Comparison of ENCODE assay signal across 9 cellular contexts in genomic region chr6:21003780-21004541, GRCh38.
DNase-seq lines count a peak whose midpoint lies in the region; ATAC-seq and TF ChIP-seq lines count a peak whose summit lies in the region.
"Had no signal": no experiment of that assay in that cellular context is flagged by ENCODE, and none has a peak within 500 bp of the region (broad histone marks: within the 10 kb centered on the region; RNA-seq: fewer than 3 reads in every experiment).

No MANE protein-coding gene starts in this region.

- TF ChIP-seq CTCF in foreskin keratinocyte (conservative IDR thresholded peaks at IDR 0.05) = no peak

- intact Hi-C loops in activated CD4-positive, alpha-beta T cell treated with anti-CD3 and anti-CD28 coated beads for 36 hours (cut with DNase I, micrococcal nuclease) = no loop called here

- H3K27me3 Mint-ChIP-seq in activated CD4-positive, alpha-beta T cell treated with anti-CD3 and anti-CD28 coated beads for 36 hours = no peaks in the 10 kb centered on the region

- H3K27ac Mint-ChIP-seq in activated CD4-positive, alpha-beta T cell treated with anti-CD3 and anti-CD28 coated beads for 36 hours = no peak overlapping the region

- POLR2A ChIA-PET in activated CD4-positive, alpha-beta T cell treated with anti-CD3 and anti-CD28 coated beads for 36 hours (lab: Charles Lee) = interaction anchor here (0.7 kb wide), 1 partner anchor 398 kb away, joined by 5 read pairs; no protein-coding TSS in a partner anchor

- H3K36me3 Mint-ChIP-seq in activated CD4-positive, alpha-beta T cell treated with anti-CD3 and anti-CD28 coated beads for 36 hours (ENCODE audit: low read depth) = peaks cover 44% of the 10 kb centered on the region

- H3K4me3 Mint-ChIP-seq in activated CD4-positive, alpha-beta T cell treated with anti-CD3 and anti-CD28 coated beads for 36 hours = no peak overlapping the region

- H3K9me3 Mint-ChIP-seq in activated CD4-positive, alpha-beta T cell treated with anti-CD3 and anti-CD28 coated beads for 36 hours (ENCODE audit: low read depth) = no peaks in the 10 kb centered on the region

- no peaks in the 10 kb centered on the region for H3K27me3 ChIP-seq in foreskin keratinocyte

- CTCF ChIA-PET in activated CD4-positive, alpha-beta T cell treated with anti-CD3 and anti-CD28 coated beads for 36 hours (lab: Charles Lee) = no interaction called here

- peaks cover 30% of the 10 kb centered on the region for H3K4me1 ChIP-seq in foreskin keratinocyte

- H3K4me1 Mint-ChIP-seq in activated CD4-positive, alpha-beta T cell treated with anti-CD3 and anti-CD28 coated beads for 36 hours = no peaks in the 10 kb centered on the region

- ATAC-seq in GM18517 (IDR thresholded peaks at IDR 0.05; ENCODE audit: unreplicated experiment) (peak; percentile 86), HG02642 (IDR thresholded peaks at IDR 0.05; ENCODE audit: poor library complexity, unreplicated experiment) (peak; percentile 78), foreskin keratinocyte (peak; percentile 21)
- ATAC-seq in activated CD4-positive, alpha-beta T cell treated with anti-CD3 and anti-CD28 coated beads for 36 hours = no peak
- ATAC-seq in stimulated activated naive CD8-positive, alpha-beta T cell treated with anti-CD3 and anti-CD28 coated beads, Interleukin-15, Interleukin-2, amounts not matched to agents 100 U/mL and 50 U/mL, for 24 hours = no peak

- TF ChIP-seq POLR2A in erythroblast (IDR thresholded peaks at IDR 0.05; ENCODE audit: low read length) = no peak

- DNase-seq in NCI-H2029 (lab: John Stamatoyannopoulos, UW) (peak; percentile 46), foreskin keratinocyte (peak; percentile 65 to 81), hippocampal formation (lab: John Stamatoyannopoulos, UW) (no peak), erythroblast (lab: John Stamatoyannopoulos, UW) (no peak)
- no peak for DNase-seq in activated CD4-positive, alpha-beta T cell treated with anti-CD3 and anti-CD28 coated beads for 36 hours
- no peak for DNase-seq in stimulated activated naive CD8-positive, alpha-beta T cell treated with anti-CD3 and anti-CD28 coated beads, Interleukin-15, Interleukin-2, amounts not matched to agents 100 U/mL and 50 U/mL, for 24 hours

- peak overlapping the region; percentile 1 for H3K27ac ChIP-seq in foreskin keratinocyte
- H3K27ac ChIP-seq: KMS-11 had no signal

Comparison
In these comparisons a context has a peak if more than half of its experiments do, and no peak if none do; other contexts are left out.
1. ATAC-seq: peak in GM18517 (single experiment), HG02642 (single experiment) and foreskin keratinocyte (single experiment); none in activated CD4-positive, alpha-beta T cell treated with anti-CD3 and anti-CD28 coated beads for 36 hours (single experiment) and stimulated activated naive CD8-positive, alpha-beta T cell treated with anti-CD3 and anti-CD28 coated beads, Interleukin-15, Interleukin-2, amounts not matched to agents 100 U/mL and 50 U/mL, for 24 hours (single experiment).
2. DNase-seq: peak in NCI-H2029 (single experiment) and foreskin keratinocyte (2 of 2); none in activated CD4-positive, alpha-beta T cell treated with anti-CD3 and anti-CD28 coated beads for 36 hours (single experiment), stimulated activated naive CD8-positive, alpha-beta T cell treated with anti-CD3 and anti-CD28 coated beads, Interleukin-15, Interleukin-2, amounts not matched to agents 100 U/mL and 50 U/mL, for 24 hours (single experiment), hippocampal formation (0 of 2) and erythroblast (0 of 2).